Comparison of ENCODE assay signal across 9 cellular contexts in genomic region chr16:89257757-89258465, GRCh38. TPM values are rescaled to one million over a fixed set of nuclear protein-coding genes. Genes with fewer than 3 reads are reported as not detected.
A peak's percentile ranks its signal among the peaks of the same experiment; 100 is the strongest.
DNase-seq lines count a peak whose midpoint lies in the region; ATAC-seq and TF ChIP-seq lines count a peak whose summit lies in the region.
"Had no signal": no experiment of that assay in that cellular context is flagged by ENCODE, and none has a peak within 500 bp of the region (broad histone marks: within the 10 kb centered on the region; RNA-seq: fewer than 3 reads in every experiment).

No MANE protein-coding gene starts in this region.

- DNase-seq in CD14-positive monocyte (ENCODE audit: low spot score): no peak
- no peak for DNase-seq in HFFc6
- peak; percentile 20 for DNase-seq in choroid plexus epithelial cell (ENCODE audit: low read depth)
- DNase-seq in NCI-H2196 treated with DMSO at 0.1 percent for 48 hours (lab: John Stamatoyannopoulos, UW; ENCODE audit: unreplicated experiment): no peak
- DNase-seq in stimulated activated CD4-positive, alpha-beta T cell treated with anti-CD3 and anti-CD28 coated beads, Interleukin-15, amount 100 ng/mL, for 24 hours: no peak
- DNase-seq: OCI-M1 had no signal

- H3K36me3 Mint-ChIP-seq in CD14-positive monocyte (peaks cover 9 to 10% of the 10 kb centered on the region in 2 donors), HFFc6 (ENCODE audit: low read depth) (peaks cover 6% of the 10 kb centered on the region), nephron (ENCODE audit: low read depth) (peaks cover 8% of the 10 kb centered on the region)

- no peak for ATAC-seq in GM21526 (IDR thresholded peaks at IDR 0.05; ENCODE audit: low FRiP score, unreplicated experiment)
- ATAC-seq in GM21367 (IDR thresholded peaks at IDR 0.05; ENCODE audit: unreplicated experiment): no peak

- peaks cover 42% of the 10 kb centered on the region for H3K4me1 Mint-ChIP-seq in CD14-positive monocyte
- peaks cover 10% of the 10 kb centered on the region for H3K4me1 Mint-ChIP-seq in HFFc6 (ENCODE audit: low read depth)
- no peaks in the 10 kb centered on the region for H3K4me1 Mint-ChIP-seq in nephron

- peak overlapping the region; percentile 73 to 88 for H3K4me3 Mint-ChIP-seq in CD14-positive monocyte
- peak overlapping the region; percentile 67 for H3K4me3 Mint-ChIP-seq in HFFc6
- peak overlapping the region; percentile 24 to 65 (median 47) for H3K4me3 Mint-ChIP-seq in nephron

- H3K4me3 ChIP-seq in choroid plexus epithelial cell (ENCODE audit: low read depth, low read length): peak overlapping the region; percentile 52

- H3K9me3 Mint-ChIP-seq in CD14-positive monocyte (peaks cover 3 to 35% (median 23%) of the 10 kb centered on the region in 7 donors), HFFc6 (peaks cover 7% of the 10 kb centered on the region), nephron (peaks cover 6% of the 10 kb centered on the region)

- intact Hi-C loops in CD14-positive monocyte (cut with micrococcal nuclease): no loop called here

- H3K27me3 Mint-ChIP-seq in CD14-positive monocyte (ENCODE audit: low read depth in 3 of 3): peaks cover 42 to 47% (median 45%) of the 10 kb centered on the region in 3 donors
- H3K27me3 Mint-ChIP-seq in HFFc6 (ENCODE audit: insufficient read depth): peaks cover 9% of the 10 kb centered on the region
- H3K27me3 Mint-ChIP-seq in nephron (ENCODE audit: low read depth): peaks cover 33% of the 10 kb centered on the region

- H3K27ac Mint-ChIP-seq in CD14-positive monocyte (peak overlapping the region in 2 of 7 donors; percentile 8 to 33), HFFc6 (peak overlapping the region; percentile 20; the same call in 1 of the 2 replicates), nephron (no peak overlapping the region)

- TF ChIP-seq CTCF in CD14-positive monocyte (IDR thresholded peaks at IDR 0.05): no peak
- no peak for TF ChIP-seq CTCF in HFFc6 (IDR thresholded peaks at IDR 0.05)
- peak; percentile 26 for TF ChIP-seq CTCF in choroid plexus epithelial cell (conservative IDR thresholded peaks at IDR 0.05; ENCODE audit: low read depth, low read length)
- TF ChIP-seq CTCF in nephron (IDR thresholded peaks at IDR 0.05; ENCODE audit: unreplicated experiment in 3 of 3): no peak

RNA-seq across cellular contexts. Expression of gene ZNF778, which starts 40.4 kb away (rescaled TPM):
- polyA plus RNA-seq in CD14-positive monocyte: under 1 TPM; 0.51 to 0.60 TPM
- total RNA-seq in HFFc6 (2021; fragmentation: NEBNext Ultra II Directional; extraction: Animal tissue kit (Norgen Biotek cat#: 25700)): 1 to 10 TPM; 6.8 to 8.1 (median 7.5) TPM

RNA-seq across cellular contexts. Expression of gene SLC22A31, which starts 57.6 kb away (rescaled TPM):
- polyA plus RNA-seq in CD14-positive monocyte: not detected
- not detected for total RNA-seq in HFFc6 (2021; fragmentation: NEBNext Ultra II Directional; extraction: Animal tissue kit (Norgen Biotek cat#: 25700))
